Comparison of ENCODE assay signal across 29 cellular contexts in genomic region chr19:16455489-16455888, GRCh38. TPM values are rescaled to one million over a fixed set of nuclear protein-coding genes. Genes with fewer than 3 reads are reported as not detected.
DNase-seq lines count a peak whose midpoint lies in the region; ATAC-seq, FAIRE-seq and TF ChIP-seq lines count a peak whose summit lies in the region.
"Had no signal": no experiment of that assay in that cellular context is flagged by ENCODE, and none has a peak within 500 bp of the region (broad histone marks: within the 10 kb centered on the region; RNA-seq: fewer than 3 reads in every experiment).

No MANE protein-coding gene starts in this region.

- peak overlapping the region; percentile 54 for H3K27ac Mint-ChIP-seq in nephron progenitor cell
- no peak overlapping the region for H3K27ac Mint-ChIP-seq in Calu3 (ENCODE audit: unreplicated experiment)
- H3K27ac Mint-ChIP-seq in CD4-positive, alpha-beta memory T cell = peak overlapping the region in 3 of 7 donors; percentile 5 to 79 (median 58)
- H3K27ac Mint-ChIP-seq: activated CD4-positive, alpha-beta memory T cell treated with anti-CD3 and anti-CD28 coated beads for 36 hours had no signal

- H3K36me3 Mint-ChIP-seq in nephron progenitor cell (ENCODE audit: low read depth) = peaks cover 8% of the 10 kb centered on the region
- peaks cover 4% of the 10 kb centered on the region for H3K36me3 Mint-ChIP-seq in Calu3 (ENCODE audit: insufficient read depth, unreplicated experiment)
- H3K36me3 Mint-ChIP-seq in CD4-positive, alpha-beta memory T cell = no peaks in the 10 kb centered on the region

- no peaks in the 10 kb centered on the region for H3K9me3 ChIP-seq in right atrium auricular region
- H3K9me3 ChIP-seq in CD4-positive, alpha-beta memory T cell (ENCODE audit: control insufficient read depth in 1 of 2, low read length in 2 of 2) = no peaks in the 10 kb centered on the region
- H3K9me3 ChIP-seq: prostate gland, thyroid gland had no signal

- CTCF ChIA-PET in Calu3 (lab: Charles Lee) = interaction anchor here (0.7 kb wide), 1 partner anchor 50 kb away, joined by 3 read pairs; no protein-coding TSS in a partner anchor
- CTCF ChIA-PET in CD4-positive, alpha-beta memory T cell (lab: Charles Lee; ENCODE audit: partially characterized antibody) = no interaction called here

- H3K4me1 Mint-ChIP-seq in nephron progenitor cell = peaks cover 60% of the 10 kb centered on the region
- peaks cover 23% of the 10 kb centered on the region for H3K4me1 Mint-ChIP-seq in Calu3 (ENCODE audit: low read depth, unreplicated experiment)
- H3K4me1 Mint-ChIP-seq in CD4-positive, alpha-beta memory T cell = peaks cover 35 to 60% (median 50%) of the 10 kb centered on the region in 4 donors

- ATAC-seq in Right ventricle myocardium inferior (no peak), GM18870 (IDR thresholded peaks at IDR 0.05; ENCODE audit: unreplicated experiment) (no peak)
- ATAC-seq: stimulated activated naive CD8-positive, alpha-beta T cell treated with anti-CD3 and anti-CD28 coated beads, Interleukin-15, Interleukin-2, amounts not matched to agents 100 U/mL and 50 U/mL, for 24 hours had no signal

- no peaks in the 10 kb centered on the region for H3K9me3 Mint-ChIP-seq in nephron progenitor cell
- H3K9me3 Mint-ChIP-seq in Calu3 (ENCODE audit: low read depth, unreplicated experiment) = no peaks in the 10 kb centered on the region
- no peaks in the 10 kb centered on the region for H3K9me3 Mint-ChIP-seq in CD4-positive, alpha-beta memory T cell
- H3K9me3 Mint-ChIP-seq: activated CD4-positive, alpha-beta memory T cell treated with anti-CD3 and anti-CD28 coated beads for 36 hours had no signal

- BruUV-seq in Calu3 (replicated peaks; lab: Mats Ljungman, UMichigan) = no TSS peak

- TF ChIP-seq POLR2A in GM12892 (IDR thresholded peaks at IDR 0.05; ENCODE audit: low read depth, low read length) = no peak

- no peaks in the 10 kb centered on the region for H3K27me3 ChIP-seq in right atrium auricular region
- H3K27me3 ChIP-seq in CD4-positive, alpha-beta memory T cell (ENCODE audit: insufficient read depth, low read length) = no peaks in the 10 kb centered on the region
- H3K27me3 ChIP-seq: thyroid gland had no signal

- peak overlapping the region; percentile 93 to 95 for H3K27ac ChIP-seq in right atrium auricular region
- peak overlapping the region; percentile 11 for H3K27ac ChIP-seq in caudate nucleus (ENCODE audit: low read depth, low read length)
- H3K27ac ChIP-seq in CD4-positive, alpha-beta memory T cell (ENCODE audit: low read depth, low read length) = no peak overlapping the region
- H3K27ac ChIP-seq: HL-60, prostate gland, SK-N-MC had no signal

- H3K27me3 Mint-ChIP-seq in nephron progenitor cell (ENCODE audit: low read depth, poor library complexity) = no peaks in the 10 kb centered on the region
- H3K27me3 Mint-ChIP-seq in Calu3 (ENCODE audit: unreplicated experiment) = no peaks in the 10 kb centered on the region
- H3K27me3 Mint-ChIP-seq in CD4-positive, alpha-beta memory T cell = no peaks in the 10 kb centered on the region
- H3K27me3 Mint-ChIP-seq: activated CD4-positive, alpha-beta memory T cell treated with anti-CD3 and anti-CD28 coated beads for 36 hours had no signal

- POLR2A ChIA-PET in CD4-positive, alpha-beta memory T cell (lab: Charles Lee; ENCODE audit: partially characterized antibody) = no interaction called here

- no peak for TF ChIP-seq CTCF in right atrium auricular region (IDR thresholded peaks at IDR 0.05)
- TF ChIP-seq CTCF in nephron progenitor cell (IDR thresholded peaks at IDR 0.05) = no peak
- no peak for TF ChIP-seq CTCF in Calu3 (IDR thresholded peaks at IDR 0.05; ENCODE audit: unreplicated experiment)

- no peak overlapping the region for H3K4me3 ChIP-seq in right atrium auricular region
- no peak overlapping the region for H3K4me3 ChIP-seq in CD4-positive, alpha-beta memory T cell (ENCODE audit: low read length in 2 of 2)
- H3K4me3 ChIP-seq: prostate gland, SK-N-MC, thyroid gland had no signal

- intact Hi-C loops in Right ventricle myocardium inferior (cut with DNase I) = no loop called here
- intact Hi-C loops in Calu3 (cut with micrococcal nuclease; ENCODE audit: unreplicated experiment) = no loop called here
- intact Hi-C loops in CD4-positive, alpha-beta memory T cell (cut with micrococcal nuclease) = no loop called here

- H3K4me3 Mint-ChIP-seq in nephron progenitor cell (no peak overlapping the region), Calu3 (ENCODE audit: low read depth, unreplicated experiment) (no peak overlapping the region)
- no peak overlapping the region for H3K4me3 Mint-ChIP-seq in CD4-positive, alpha-beta memory T cell
- H3K4me3 Mint-ChIP-seq: activated CD4-positive, alpha-beta memory T cell treated with anti-CD3 and anti-CD28 coated beads for 36 hours had no signal

- no peak for FAIRE-seq in GM12892 (lab: Jason Lieb, UNC)
- FAIRE-seq: endothelial cell of umbilical vein, small intestine had no signal

- no peaks in the 10 kb centered on the region for H3K36me3 ChIP-seq in right atrium auricular region
- H3K36me3 ChIP-seq in CD4-positive, alpha-beta memory T cell (ENCODE audit: insufficient read depth, low read length) = no peaks in the 10 kb centered on the region
- H3K36me3 ChIP-seq: prostate gland, thyroid gland had no signal

- no peak for DNase-seq in right atrium auricular region (ENCODE audit: low spot score)
- no peak for DNase-seq in Right ventricle myocardium inferior (ENCODE audit: missing footprints)
- DNase-seq in caudate nucleus (lab: John Stamatoyannopoulos, UW) = no peak
- DNase-seq in nephron progenitor cell = no peak
- no peak for DNase-seq in Calu3
- no peak for DNase-seq in CD4-positive, alpha-beta memory T cell
- DNase-seq in GM12892 (ENCODE audit: insufficient read length) = no peak
- DNase-seq: activated CD4-positive, alpha-beta memory T cell treated with anti-CD3 and anti-CD28 coated beads for 36 hours; activated naive CD4-positive, alpha-beta T cell; amygdala; C1 segment of cervical spinal cord; head of caudate nucleus; midbrain; NCI-H2107; NCI-H510A; small intestine; stimulated activated naive CD8-positive, alpha-beta T cell treated with anti-CD3 and anti-CD28 coated beads, Interleukin-15, Interleukin-2, amounts not matched to agents 100 U/mL and 50 U/mL, for 24 hours; T-helper 2 cell had no signal

- H3K4me1 ChIP-seq in right atrium auricular region = peaks cover 0 to 79% of the 10 kb centered on the region in 2 donors
- H3K4me1 ChIP-seq in CD4-positive, alpha-beta memory T cell (ENCODE audit: insufficient read depth, low read length) = peaks cover 19% of the 10 kb centered on the region

RNA-seq across cellular contexts. Expression of gene EPS15L1, which starts 16.3 kb away (rescaled TPM):
- total RNA-seq in right atrium auricular region (10 to 100 TPM; 24.0 to 27.4 TPM), Right ventricle myocardium inferior (64.7 TPM), Calu3 (2022) (24.2 and 25.6 TPM in 2 replicates)
- total RNA-seq in CD4-positive, alpha-beta memory T cell = 10 to 100 TPM; 53.6 to 55.8 TPM
- 10 to 100 TPM in 1 of 2 donors, 1 to 10 TPM in 1; 6.6 to 12.7 TPM for polyA plus RNA-seq in CD4-positive, alpha-beta memory T cell
- 24.6 TPM for polyA plus RNA-seq in GM12892 (2012; ENCODE audit: missing spikeins)

RNA-seq across cellular contexts. Expression of gene CALR3, which starts 40.5 kb away (rescaled TPM):
- total RNA-seq in right atrium auricular region (not detected), Right ventricle myocardium inferior (not detected), Calu3 (2022) (not detected in 2 replicates)
- total RNA-seq in CD4-positive, alpha-beta memory T cell = not detected
- not detected for polyA plus RNA-seq in CD4-positive, alpha-beta memory T cell
- not detected for polyA plus RNA-seq in GM12892 (2012; ENCODE audit: missing spikeins)
- total RNA-seq: activated CD4-positive, alpha-beta memory T cell treated with anti-CD3 and anti-CD28 coated beads for 36 hours; dermis microvascular lymphatic vessel endothelial cell; endothelial cell of umbilical vein; left lobe of liver; MCF 10A; RPMI7951 had no signal
- polyA plus RNA-seq: endothelial cell of umbilical vein, neural cell, small intestine had no signal

RNA-seq across cellular contexts. Expression of gene C19orf44, which starts 40.7 kb away (rescaled TPM):
- total RNA-seq in right atrium auricular region (1 to 10 TPM; 2.3 to 6.0 TPM), Right ventricle myocardium inferior (3.3 TPM), Calu3 (2022) (4.5 and 4.8 TPM in 2 replicates)
- 1 to 10 TPM; 4.6 to 6.7 TPM for total RNA-seq in CD4-positive, alpha-beta memory T cell
- polyA plus RNA-seq in CD4-positive, alpha-beta memory T cell = 1 to 10 TPM in 1 of 2 donors, under 1 TPM in 1; 0.38 to 1.7 TPM
- polyA plus RNA-seq in GM12892 (2012; ENCODE audit: missing spikeins) = 2.4 TPM
